Comparison of ENCODE assay signal across 1 cellular context in genomic region chr22:23913306-23913660, GRCh38.
TF ChIP-seq lines count a peak whose summit lies in the region.

No MANE protein-coding gene starts in this region.

TF ChIP-seq in liver, 16 proteins besides CTCF, POLR2A, EP300 and RAD21 (continued from another document):
- TF ChIP-seq REST (IDR thresholded peaks at IDR 0.05) (no peak), JUND (IDR thresholded peaks at IDR 0.05) (no peak), EGR1 (IDR thresholded peaks at IDR 0.05; ENCODE audit: low read depth in 2 of 2) (no peak)
